In genomic region chr1:201528631-201529260, GRCh38 we compare ENCODE assay signal across 21 cellular contexts. TPM values are rescaled to one million over a fixed set of nuclear protein-coding genes. Genes with fewer than 3 reads are reported as not detected.
DNase-seq lines count a peak whose midpoint lies in the region; ATAC-seq, FAIRE-seq and TF ChIP-seq lines count a peak whose summit lies in the region.
"Had no signal": no experiment of that assay in that cellular context is flagged by ENCODE, and none has a peak within 500 bp of the region (broad histone marks: within the 10 kb centered on the region; RNA-seq: fewer than 3 reads in every experiment).

No MANE protein-coding gene starts in this region.

- H3K27me3 Mint-ChIP-seq in glutamatergic neuron (ENCODE audit: unreplicated experiment) = peaks cover 11% of the 10 kb centered on the region
- H3K27me3 Mint-ChIP-seq: memory B cell had no signal

- TF ChIP-seq POLR2A in A549 (IDR thresholded peaks at IDR 0.05; ENCODE audit: low read length) = no peak

- H3K9ac ChIP-seq in Karpas-422 (ENCODE audit: low read length) = no peak overlapping the region
- H3K9ac ChIP-seq: BLaER1 treated with 17β-estradiol and CSF1 and Interleukin-3, amounts not matched to agents 10 nM and 100 nM had no signal

- H3K36me3 ChIP-seq in Karpas-422 (ENCODE audit: insufficient read depth, low read length) = no peaks in the 10 kb centered on the region
- H3K36me3 ChIP-seq in bronchial epithelial cell (ENCODE audit: control insufficient read depth, insufficient read depth, low read length) = no peaks in the 10 kb centered on the region
- H3K36me3 ChIP-seq: esophagus muscularis mucosa, HAP-1, prostate gland, vagina had no signal

- H3K4me2 ChIP-seq in A549 (peak overlapping the region; percentile 40; the same call in 1 of the 3 replicates), Karpas-422 (ENCODE audit: low read depth, low read length, poor library complexity, severe bottlenecking) (no peak overlapping the region)

- TF ChIP-seq EP300 in A549 (IDR thresholded peaks at IDR 0.05) = no peak

- H3K27ac Mint-ChIP-seq in glutamatergic neuron (ENCODE audit: unreplicated experiment) = no peak overlapping the region
- H3K27ac Mint-ChIP-seq: activated naive CD4-positive, alpha-beta T cell treated with anti-CD3 and anti-CD28 coated beads, Interleukin-2, amount 50 U/mL, for 72 hours; activated T-helper 1 cell treated with anti-CD3 and anti-CD28 coated beads, Interleukin-12 subunit alpha, Interleukin-12 subunit beta, Interleukin-2, Interleukin-4 antibody, amounts not matched to agents 30 ng/mL and 10 ng/mL and 1 ng/mL, durations not matched to agents 14 hours and 24 hours and 36 hours; memory B cell had no signal

- peaks cover 22% of the 10 kb centered on the region for H3K4me1 Mint-ChIP-seq in glutamatergic neuron (ENCODE audit: low read depth, unreplicated experiment)
- H3K4me1 Mint-ChIP-seq: memory B cell had no signal

- CTCF ChIA-PET in A549 (lab: Yijun Ruan, JAX) = interaction anchor here (0.8 to 49.4 kb wide), 13 partner anchors 13 to 314 kb away, joined by 3 to 1452 read pairs (median 27); partner anchors contain the start of gene CSRP1

- TF ChIP-seq CTCF in A549 (IDR thresholded peaks at IDR 0.05) (no peak), bronchial epithelial cell (IDR thresholded peaks at IDR 0.05; ENCODE audit: insufficient read depth, low read length, severe bottlenecking) (no peak), glutamatergic neuron (IDR thresholded peaks at IDR 0.05; ENCODE audit: partially characterized antibody, unreplicated experiment) (no peak)

- no peak for FAIRE-seq in A549 (lab: Jason Lieb, UNC)
- no peak for FAIRE-seq in bronchial epithelial cell (lab: Jason Lieb, UNC)
- FAIRE-seq: keratinocyte had no signal

- H3K27me3 ChIP-seq in Karpas-422 (ENCODE audit: low read length) (no peaks in the 10 kb centered on the region), bronchial epithelial cell (ENCODE audit: control insufficient read depth, insufficient read depth, low read length) (no peaks in the 10 kb centered on the region)
- H3K27me3 ChIP-seq: BLaER1 treated with 17β-estradiol and CSF1 and Interleukin-3, amounts not matched to agents 10 nM and 100 nM; esophagus muscularis mucosa; vagina had no signal

- WGBS in A549 (ENCODE audit: missing lambda C conversion rate) = 63% methylated on average over 3 of the region's 3 CpGs

- ATAC-seq in A549 = peak in 1 of 2 experiments; percentile 52; a peak in 3 of 6 replicates
- ATAC-seq: activated naive CD4-positive, alpha-beta T cell treated with anti-CD3 and anti-CD28 coated beads, Interleukin-2, amount 50 U/mL, for 72 hours had no signal

- POLR2A ChIA-PET in A549 (lab: Yijun Ruan, JAX) = no interaction called here

- H3K79me2 ChIP-seq in Karpas-422 (ENCODE audit: low read length) = no peaks in the 10 kb centered on the region

- no peaks in the 10 kb centered on the region for H3K9me2 ChIP-seq in Karpas-422 (replicated peaks; ENCODE audit: insufficient read depth, low read length)

- no peak for TF ChIP-seq RAD21 in A549 (conservative IDR thresholded peaks at IDR 0.05 in 1 of 2, IDR thresholded peaks at IDR 0.05 in 1 of 2)

- peaks cover 12% of the 10 kb centered on the region for H3K9me3 Mint-ChIP-seq in glutamatergic neuron (ENCODE audit: unreplicated experiment)
- H3K9me3 Mint-ChIP-seq: activated naive CD4-positive, alpha-beta T cell treated with anti-CD3 and anti-CD28 coated beads, Interleukin-2, amount 50 U/mL, for 72 hours; activated T-helper 1 cell treated with anti-CD3 and anti-CD28 coated beads, Interleukin-12 subunit alpha, Interleukin-12 subunit beta, Interleukin-2, Interleukin-4 antibody, amounts not matched to agents 30 ng/mL and 10 ng/mL and 1 ng/mL, durations not matched to agents 14 hours and 24 hours and 36 hours had no signal

- H3K27ac ChIP-seq in A549 (peak overlapping the region in 1 of 2 experiments; percentile 4; a peak in 1 of 6 replicates), Karpas-422 (ENCODE audit: low read length) (no peak overlapping the region)
- H3K27ac ChIP-seq: BLaER1 treated with 17β-estradiol and CSF1 and Interleukin-3, amounts not matched to agents 10 nM and 100 nM; esophagus muscularis mucosa; prostate gland; vagina had no signal

- no peaks in the 10 kb centered on the region for H3K36me3 Mint-ChIP-seq in glutamatergic neuron (ENCODE audit: unreplicated experiment)
- H3K36me3 Mint-ChIP-seq: brain had no signal

- H3K4me3 ChIP-seq in A549 (no peak overlapping the region), Karpas-422 (ENCODE audit: low read length) (no peak overlapping the region), bronchial epithelial cell (ENCODE audit: low read depth, low read length) (no peak overlapping the region)
- H3K4me3 ChIP-seq: BLaER1 treated with 17β-estradiol and CSF1 and Interleukin-3, amounts not matched to agents 10 nM and 100 nM; esophagus muscularis mucosa; HAP-1; prostate gland; vagina had no signal

- H2AFZ ChIP-seq in Karpas-422 (ENCODE audit: low read length) = no peak overlapping the region

- H3K4me1 ChIP-seq in A549 = peaks cover 5% of the 10 kb centered on the region; the same call in 2 of the 3 replicates
- no peaks in the 10 kb centered on the region for H3K4me1 ChIP-seq in Karpas-422 (ENCODE audit: low read length)
- H3K4me1 ChIP-seq: HAP-1, prostate gland had no signal

- H3K4me3 Mint-ChIP-seq in glutamatergic neuron (ENCODE audit: unreplicated experiment) = no peak overlapping the region
- H3K4me3 Mint-ChIP-seq: activated T-helper 1 cell treated with anti-CD3 and anti-CD28 coated beads, Interleukin-12 subunit alpha, Interleukin-12 subunit beta, Interleukin-2, Interleukin-4 antibody, amounts not matched to agents 30 ng/mL and 10 ng/mL and 1 ng/mL, durations not matched to agents 14 hours and 24 hours and 36 hours; brain; memory B cell; nephron had no signal

- H3K9me3 ChIP-seq in A549 (no peaks in the 10 kb centered on the region), Karpas-422 (ENCODE audit: low read length) (no peaks in the 10 kb centered on the region)
- H3K9me3 ChIP-seq: esophagus muscularis mucosa, HAP-1, prostate gland, vagina had no signal

- H4K20me1 ChIP-seq in Karpas-422 (ENCODE audit: insufficient read depth, low read depth, low read length) = no peaks in the 10 kb centered on the region; the same call in 1 of the 2 replicates
- H4K20me1 ChIP-seq: BLaER1 treated with 17β-estradiol and CSF1 and Interleukin-3, amounts not matched to agents 10 nM and 100 nM had no signal

- DNase-seq in A549 (ENCODE audit: low read depth in 1 of 2, low spot score in 1 of 2) = peak in 1 of 2 experiments; percentile 66
- peak; percentile 39 for DNase-seq in Karpas-422
- DNase-seq in bronchial epithelial cell (ENCODE audit: low read depth) = peak; percentile 39
- peak; percentile 52 for DNase-seq in foreskin melanocyte
- no peak for DNase-seq in DMS 273 (lab: John Stamatoyannopoulos, UW; ENCODE audit: unreplicated experiment)
- DNase-seq in stimulated activated CD4-positive, alpha-beta T cell treated with anti-CD3 and anti-CD28 coated beads, Interleukin-2, amount 100 ng/mL, for 48 hours = no peak
- no peak for DNase-seq in glutamatergic neuron
- DNase-seq in ecto neural progenitor cell (ENCODE audit: low spot score) = no peak
- DNase-seq: NCI-H2029 treated with DMSO at 0.1 percent for 48 hours, NCI-H510A had no signal

TF ChIP-seq in A549, 52 proteins besides CTCF, POLR2A, EP300 and RAD21 (continues in another document):
- no peak for TF ChIP-seq HOXA7 (CRISPR knock-in tag; IDR thresholded peaks at IDR 0.05)
- TF ChIP-seq NFE2L2 (conservative IDR thresholded peaks at IDR 0.05; ENCODE audit: low read length) = no peak
- no peak for TF ChIP-seq KDM5A (IDR thresholded peaks at IDR 0.05)
- TF ChIP-seq MAX (IDR thresholded peaks at IDR 0.05) = no peak
- TF ChIP-seq CHD2 (IDR thresholded peaks at IDR 0.05; ENCODE audit: low read length, partially characterized antibody) = no peak
- no peak for TF ChIP-seq HDAC2 (IDR thresholded peaks at IDR 0.05)
- TF ChIP-seq HEYL (CRISPR knock-in tag; IDR thresholded peaks at IDR 0.05) = no peak
- no peak for TF ChIP-seq EHMT2 (IDR thresholded peaks at IDR 0.05; ENCODE audit: low read depth)
- TF ChIP-seq RNF2 (IDR thresholded peaks at IDR 0.05; ENCODE audit: borderline replicate concordance, low read depth) = no peak
- TF ChIP-seq MAZ (IDR thresholded peaks at IDR 0.05; ENCODE audit: borderline replicate concordance, low read depth, low read length) = no peak
- no peak for TF ChIP-seq ESRRA (IDR thresholded peaks at IDR 0.05; ENCODE audit: borderline replicate concordance, low read length)

RNA-seq across cellular contexts. Expression of gene NAV1, which starts 10.2 kb away (rescaled TPM):
- 3.7 and 6.4 TPM in 2 replicates for polyA plus RNA-seq in A549 (2011; rRNA removed)
- 2.0 and 3.1 TPM in 2 replicates for polyA plus RNA-seq in A549 (2012; cell fraction: cytosol; rRNA removed)
- polyA plus RNA-seq in A549 (2012; cell fraction: nucleus; rRNA removed) = 5.0 and 5.5 TPM in 2 replicates
- polyA plus RNA-seq in A549 (2017; fragmentation: RNase III; extraction: RNeasy Plus Mini Kit Qiagen cat#74134 plus additional on column Dnase treatment) = 6.1 to 8.4 TPM (median 6.6 TPM) in 3 replicates
- polyA minus RNA-seq in A549 (2011; rRNA and poly(A)+ RNA removed) = 11.7 and 12.6 TPM in 2 replicates
- total RNA-seq in Karpas-422 (2014; rRNA removed; shearing (Covaris generic); ENCODE audit: low replicate concordance) = 0.83 and 2.9 TPM in 2 replicates
- total RNA-seq in bronchial epithelial cell = 1.4 and 1.6 TPM in 2 replicates
- total RNA-seq in glutamatergic neuron (ENCODE audit: unreplicated experiment) = 124 TPM

RNA-seq across cellular contexts. Expression of gene CSRP1, which starts 21.8 kb away (rescaled TPM):
- polyA plus RNA-seq in A549 (2011; rRNA removed) = 256 and 277 TPM in 2 replicates
- polyA plus RNA-seq in A549 (2012; cell fraction: cytosol; rRNA removed) = 459 and 499 TPM in 2 replicates
- polyA plus RNA-seq in A549 (2012; cell fraction: nucleus; rRNA removed) = 441 and 486 TPM in 2 replicates
- polyA plus RNA-seq in A549 (2017; fragmentation: RNase III; extraction: RNeasy Plus Mini Kit Qiagen cat#74134 plus additional on column Dnase treatment) = 655 to 819 TPM (median 717 TPM) in 3 replicates
- polyA minus RNA-seq in A549 (2011; rRNA and poly(A)+ RNA removed) = 254 and 273 TPM in 2 replicates
- 39.8 and 51.8 TPM in 2 replicates for total RNA-seq in Karpas-422 (2014; rRNA removed; shearing (Covaris generic); ENCODE audit: low replicate concordance)
- total RNA-seq in bronchial epithelial cell = 257 and 258 TPM in 2 replicates
- total RNA-seq in glutamatergic neuron (ENCODE audit: unreplicated experiment) = 6.2 TPM

RNA-seq across cellular contexts. Expression of gene PHLDA3, which starts 59.8 kb away (rescaled TPM):
- polyA plus RNA-seq in A549 (2011; rRNA removed) = 34.3 and 40.5 TPM in 2 replicates
- polyA plus RNA-seq in A549 (2012; cell fraction: cytosol; rRNA removed) = 67.2 and 102 TPM in 2 replicates
- 67.2 and 93.4 TPM in 2 replicates for polyA plus RNA-seq in A549 (2012; cell fraction: nucleus; rRNA removed)
- polyA plus RNA-seq in A549 (2017; fragmentation: RNase III; extraction: RNeasy Plus Mini Kit Qiagen cat#74134 plus additional on column Dnase treatment) = 83.1 to 91.1 TPM (median 83.5 TPM) in 3 replicates
- polyA minus RNA-seq in A549 (2011; rRNA and poly(A)+ RNA removed) = 16.0 and 28.4 TPM in 2 replicates
- total RNA-seq in Karpas-422 (2014; rRNA removed; shearing (Covaris generic); ENCODE audit: low replicate concordance) = not detected in 2 replicates
- total RNA-seq in bronchial epithelial cell = 118 and 190 TPM in 2 replicates
- 18.5 TPM for total RNA-seq in glutamatergic neuron (ENCODE audit: unreplicated experiment)

Comparison
In these comparisons a context has a peak if more than half of its experiments do, and no peak if none do; other contexts are left out.
1. DNase-seq: peak in Karpas-422 (single experiment), bronchial epithelial cell (single experiment) and foreskin melanocyte (single experiment); none in DMS 273 (single experiment), stimulated activated CD4-positive, alpha-beta T cell treated with anti-CD3 and anti-CD28 coated beads, Interleukin-2, amount 100 ng/mL, for 48 hours (0 of 2), glutamatergic neuron (single experiment) and ecto neural progenitor cell (single experiment).
2. RNA of gene NAV1, which starts 10.2 kb away (total RNA-seq): 124 TPM in glutamatergic neuron (single experiment); 0.83 to 2.9 TPM in Karpas-422 and 1.4 to 1.6 TPM in bronchial epithelial cell; every median in the first group is over 10 times any median in the second.
3. RNA of gene PHLDA3, which starts 59.8 kb away (total RNA-seq): 118 to 190 TPM in bronchial epithelial cell and 18.5 TPM in glutamatergic neuron (single experiment); not detected in Karpas-422; every median in the first group is over 10 times any median in the second.